In the genomic region with DNA sequence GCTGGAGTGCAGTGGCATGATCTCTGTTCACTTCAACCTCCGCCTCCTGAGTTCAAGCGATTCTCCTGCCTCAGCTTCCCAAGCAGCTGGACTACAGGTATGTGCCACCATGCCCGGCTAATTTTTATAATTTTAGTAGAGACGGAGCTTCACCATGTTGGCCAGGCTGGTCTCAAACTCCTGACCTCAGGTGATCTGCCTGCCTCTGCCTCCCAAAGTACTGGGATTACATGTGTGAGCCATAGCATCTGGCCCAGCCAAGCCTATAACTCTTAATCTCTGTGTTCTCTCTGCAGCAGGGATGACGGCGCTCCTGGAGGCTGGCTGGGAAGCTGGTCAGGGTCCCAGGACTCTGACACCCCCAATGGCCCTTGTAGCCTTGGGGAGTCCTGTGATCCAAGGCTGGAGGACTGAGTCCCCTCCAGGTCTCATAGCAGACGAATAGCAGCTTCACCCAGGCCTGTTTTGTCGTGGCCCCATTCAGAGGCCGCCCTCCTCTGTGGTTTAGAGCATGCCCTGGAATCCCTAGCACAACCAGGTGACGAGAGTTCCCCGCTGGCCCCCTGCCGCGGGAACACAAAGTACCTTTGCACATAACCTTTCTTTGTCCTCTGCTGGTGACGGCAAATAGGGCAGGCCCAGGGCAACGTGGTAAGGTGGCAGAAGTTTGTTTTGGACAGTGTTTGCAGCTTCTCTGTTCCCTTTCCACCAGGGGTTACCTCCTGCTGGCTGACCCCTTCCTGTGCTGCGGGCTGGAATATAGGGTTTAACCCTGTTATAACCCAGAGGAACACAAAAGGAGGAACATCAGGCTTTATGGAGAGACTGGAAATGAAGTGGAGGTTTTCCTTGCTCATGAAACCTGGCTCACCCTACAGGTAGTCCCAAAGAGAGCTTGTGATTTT, we compare ENCODE assay signal across 8 cellular contexts. TPM values are rescaled to one million over a fixed set of nuclear protein-coding genes. Genes with fewer than 3 reads are reported as not detected.
A peak's percentile ranks its signal among the peaks of the same experiment; 100 is the strongest.
DNase-seq lines count a peak whose midpoint lies in the region; ATAC-seq lines count a peak whose summit lies in the region.

No MANE protein-coding gene starts in this region.

- CTCF ChIA-PET in activated CD4-positive, alpha-beta memory T cell treated with anti-CD3 and anti-CD28 coated beads, Interleukin-2, amount 10 ng/mL, durations not matched to agents 7 days and 5 days (lab: Charles Lee) = interaction anchor here (0.5 to 4.8 kb wide), 7 partner anchors 25 to 184 kb away, joined by 3 to 30 read pairs (median 4); a partner anchor contains a TSS

- POLR2A ChIA-PET in activated CD4-positive, alpha-beta memory T cell treated with anti-CD3 and anti-CD28 coated beads, Interleukin-2, amount 10 ng/mL, durations not matched to agents 7 days and 5 days (lab: Charles Lee) = interaction anchor here (0.8 to 15.2 kb wide), 9 partner anchors 9 to 57 kb away, joined by 3 to 298 read pairs (median 9); a partner anchor contains a TSS

- peak overlapping the region; percentile 97 for H3K27ac Mint-ChIP-seq in activated CD4-positive, alpha-beta memory T cell treated with anti-CD3 and anti-CD28 coated beads, Interleukin-2, amount 10 ng/mL, durations not matched to agents 7 days and 5 days
- peak overlapping the region; percentile 14 for H3K27ac Mint-ChIP-seq in stimulated activated memory B cell treated with anti-CD40 and anti-IgM and Interleukin-4, amounts not matched to agents 10 μg/mL and 1 μg/mL and 100 μg/mL, for 72 hours

- intact Hi-C loops in left cardiac atrium (cut with DNase I) = no loop called here

- no peak overlapping the region for H3K4me3 Mint-ChIP-seq in activated CD4-positive, alpha-beta memory T cell treated with anti-CD3 and anti-CD28 coated beads, Interleukin-2, amount 10 ng/mL, durations not matched to agents 7 days and 5 days
- H3K4me3 Mint-ChIP-seq in stimulated activated memory B cell treated with anti-CD40 and anti-IgM and Interleukin-4, amounts not matched to agents 10 μg/mL and 1 μg/mL and 100 μg/mL, for 72 hours = no peak overlapping the region

- peaks cover 3% of the 10 kb centered on the region for H3K36me3 Mint-ChIP-seq in activated CD4-positive, alpha-beta memory T cell treated with anti-CD3 and anti-CD28 coated beads, Interleukin-2, amount 10 ng/mL, durations not matched to agents 7 days and 5 days (ENCODE audit: low read depth)
- no peaks in the 10 kb centered on the region for H3K36me3 Mint-ChIP-seq in stimulated activated memory B cell treated with anti-CD40 and anti-IgM and Interleukin-4, amounts not matched to agents 10 μg/mL and 1 μg/mL and 100 μg/mL, for 72 hours

- DNase-seq in NCI-H2227 (lab: John Stamatoyannopoulos, UW; ENCODE audit: unreplicated experiment) (peak; percentile 17), NCI-H2227 treated with DMSO at 0.1 percent for 48 hours (lab: John Stamatoyannopoulos, UW) (no peak), left cardiac atrium (peak; percentile 59), NCI-H446 treated with DMSO at 0.1 percent for 48 hours (lab: John Stamatoyannopoulos, UW) (no peak), amniotic stem cell (lab: John Stamatoyannopoulos, UW) (no peak)
- DNase-seq in activated CD4-positive, alpha-beta memory T cell treated with anti-CD3 and anti-CD28 coated beads, Interleukin-2, amount 10 ng/mL, durations not matched to agents 7 days and 5 days = peak; percentile 38

- H3K27me3 Mint-ChIP-seq in activated CD4-positive, alpha-beta memory T cell treated with anti-CD3 and anti-CD28 coated beads, Interleukin-2, amount 10 ng/mL, durations not matched to agents 7 days and 5 days = no peaks in the 10 kb centered on the region
- H3K27me3 Mint-ChIP-seq in stimulated activated memory B cell treated with anti-CD40 and anti-IgM and Interleukin-4, amounts not matched to agents 10 μg/mL and 1 μg/mL and 100 μg/mL, for 72 hours = no peaks in the 10 kb centered on the region

- H3K9me3 Mint-ChIP-seq in activated CD4-positive, alpha-beta memory T cell treated with anti-CD3 and anti-CD28 coated beads, Interleukin-2, amount 10 ng/mL, durations not matched to agents 7 days and 5 days = no peaks in the 10 kb centered on the region
- H3K9me3 Mint-ChIP-seq in stimulated activated memory B cell treated with anti-CD40 and anti-IgM and Interleukin-4, amounts not matched to agents 10 μg/mL and 1 μg/mL and 100 μg/mL, for 72 hours = no peaks in the 10 kb centered on the region

- peaks cover 73% of the 10 kb centered on the region for H3K4me1 Mint-ChIP-seq in activated CD4-positive, alpha-beta memory T cell treated with anti-CD3 and anti-CD28 coated beads, Interleukin-2, amount 10 ng/mL, durations not matched to agents 7 days and 5 days
- peaks cover 17% of the 10 kb centered on the region for H3K4me1 Mint-ChIP-seq in stimulated activated memory B cell treated with anti-CD40 and anti-IgM and Interleukin-4, amounts not matched to agents 10 μg/mL and 1 μg/mL and 100 μg/mL, for 72 hours

- ATAC-seq in left cardiac atrium (peak; percentile 45 to 59), HG03342 (IDR thresholded peaks at IDR 0.05; ENCODE audit: unreplicated experiment) (no peak)
- no peak for ATAC-seq in stimulated activated memory B cell treated with anti-CD40 and anti-IgM and Interleukin-4, amounts not matched to agents 10 μg/mL and 1 μg/mL and 100 μg/mL, for 72 hours

RNA-seq across cellular contexts. Expression of a gene that starts 43.0 kb away (rescaled TPM):
- 100 to 1,000 TPM; 121 to 124 TPM for total RNA-seq in activated CD4-positive, alpha-beta memory T cell treated with anti-CD3 and anti-CD28 coated beads, Interleukin-2, amount 10 ng/mL, durations not matched to agents 7 days and 5 days
- total RNA-seq in left cardiac atrium = 10 to 100 TPM; 57.9 to 63.2 TPM

Comparison
In these comparisons a context has a peak if more than half of its experiments do, and no peak if none do; other contexts are left out.
1. DNase-seq: peak in NCI-H2227 (single experiment), activated CD4-positive, alpha-beta memory T cell treated with anti-CD3 and anti-CD28 coated beads, Interleukin-2, amount 10 ng/mL, durations not matched to agents 7 days and 5 days (single experiment) and left cardiac atrium (single experiment); none in NCI-H2227 treated with DMSO at 0.1 percent for 48 hours (single experiment), NCI-H446 treated with DMSO at 0.1 percent for 48 hours (single experiment) and amniotic stem cell (single experiment).
2. ATAC-seq: peak in left cardiac atrium (2 of 2); none in stimulated activated memory B cell treated with anti-CD40 and anti-IgM and Interleukin-4, amounts not matched to agents 10 μg/mL and 1 μg/mL and 100 μg/mL, for 72 hours (single experiment) and HG03342 (single experiment).